Comparison of ENCODE assay signal across 1 cellular context in the genomic region with DNA sequence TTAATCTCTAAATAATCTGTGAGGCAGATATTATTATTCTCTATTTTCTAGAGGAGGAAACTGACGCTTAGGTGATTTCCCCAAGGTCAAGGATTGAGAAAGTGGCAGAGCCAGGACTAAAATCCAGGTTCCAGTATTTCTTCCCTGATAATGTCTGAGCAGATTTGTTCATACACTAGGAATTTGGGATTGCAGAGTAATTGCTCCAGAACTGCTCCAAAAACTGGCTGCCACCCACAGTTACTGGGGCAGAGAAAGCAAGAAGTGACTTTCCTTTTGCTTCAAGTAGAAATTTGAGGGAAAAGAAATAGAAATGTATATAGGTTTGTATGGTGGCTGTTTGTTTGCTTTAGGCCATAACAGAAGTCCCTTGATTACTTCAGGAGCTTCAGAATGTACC.
TF ChIP-seq lines count a peak whose summit lies in the region.

No MANE protein-coding gene starts in this region.

TF ChIP-seq in GM23338, 12 proteins besides CTCF, POLR2A, EP300 and RAD21 (continued from another document):
- TF ChIP-seq, protein P1, sequence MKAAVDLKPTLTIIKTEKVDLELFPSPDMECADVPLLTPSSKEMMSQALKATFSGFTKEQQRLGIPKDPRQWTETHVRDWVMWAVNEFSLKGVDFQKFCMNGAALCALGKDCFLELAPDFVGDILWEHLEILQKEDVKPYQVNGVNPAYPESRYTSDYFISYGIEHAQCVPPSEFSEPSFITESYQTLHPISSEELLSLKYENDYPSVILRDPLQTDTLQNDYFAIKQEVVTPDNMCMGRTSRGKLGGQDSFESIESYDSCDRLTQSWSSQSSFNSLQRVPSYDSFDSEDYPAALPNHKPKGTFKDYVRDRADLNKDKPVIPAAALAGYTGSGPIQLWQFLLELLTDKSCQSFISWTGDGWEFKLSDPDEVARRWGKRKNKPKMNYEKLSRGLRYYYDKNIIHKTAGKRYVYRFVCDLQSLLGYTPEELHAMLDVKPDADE (IDR thresholded peaks at IDR 0.05): no peak
- TF ChIP-seq ZNF114 (CRISPR knock-in tag; IDR thresholded peaks at IDR 0.05): no peak
- TF ChIP-seq EZH2phosphoT487 (IDR thresholded peaks at IDR 0.05; ENCODE audit: unreplicated experiment): no peak
- TF ChIP-seq ZNF331 (CRISPR knock-in tag; IDR thresholded peaks at IDR 0.05; ENCODE audit: low read depth): no peak
- TF ChIP-seq, protein P2, sequence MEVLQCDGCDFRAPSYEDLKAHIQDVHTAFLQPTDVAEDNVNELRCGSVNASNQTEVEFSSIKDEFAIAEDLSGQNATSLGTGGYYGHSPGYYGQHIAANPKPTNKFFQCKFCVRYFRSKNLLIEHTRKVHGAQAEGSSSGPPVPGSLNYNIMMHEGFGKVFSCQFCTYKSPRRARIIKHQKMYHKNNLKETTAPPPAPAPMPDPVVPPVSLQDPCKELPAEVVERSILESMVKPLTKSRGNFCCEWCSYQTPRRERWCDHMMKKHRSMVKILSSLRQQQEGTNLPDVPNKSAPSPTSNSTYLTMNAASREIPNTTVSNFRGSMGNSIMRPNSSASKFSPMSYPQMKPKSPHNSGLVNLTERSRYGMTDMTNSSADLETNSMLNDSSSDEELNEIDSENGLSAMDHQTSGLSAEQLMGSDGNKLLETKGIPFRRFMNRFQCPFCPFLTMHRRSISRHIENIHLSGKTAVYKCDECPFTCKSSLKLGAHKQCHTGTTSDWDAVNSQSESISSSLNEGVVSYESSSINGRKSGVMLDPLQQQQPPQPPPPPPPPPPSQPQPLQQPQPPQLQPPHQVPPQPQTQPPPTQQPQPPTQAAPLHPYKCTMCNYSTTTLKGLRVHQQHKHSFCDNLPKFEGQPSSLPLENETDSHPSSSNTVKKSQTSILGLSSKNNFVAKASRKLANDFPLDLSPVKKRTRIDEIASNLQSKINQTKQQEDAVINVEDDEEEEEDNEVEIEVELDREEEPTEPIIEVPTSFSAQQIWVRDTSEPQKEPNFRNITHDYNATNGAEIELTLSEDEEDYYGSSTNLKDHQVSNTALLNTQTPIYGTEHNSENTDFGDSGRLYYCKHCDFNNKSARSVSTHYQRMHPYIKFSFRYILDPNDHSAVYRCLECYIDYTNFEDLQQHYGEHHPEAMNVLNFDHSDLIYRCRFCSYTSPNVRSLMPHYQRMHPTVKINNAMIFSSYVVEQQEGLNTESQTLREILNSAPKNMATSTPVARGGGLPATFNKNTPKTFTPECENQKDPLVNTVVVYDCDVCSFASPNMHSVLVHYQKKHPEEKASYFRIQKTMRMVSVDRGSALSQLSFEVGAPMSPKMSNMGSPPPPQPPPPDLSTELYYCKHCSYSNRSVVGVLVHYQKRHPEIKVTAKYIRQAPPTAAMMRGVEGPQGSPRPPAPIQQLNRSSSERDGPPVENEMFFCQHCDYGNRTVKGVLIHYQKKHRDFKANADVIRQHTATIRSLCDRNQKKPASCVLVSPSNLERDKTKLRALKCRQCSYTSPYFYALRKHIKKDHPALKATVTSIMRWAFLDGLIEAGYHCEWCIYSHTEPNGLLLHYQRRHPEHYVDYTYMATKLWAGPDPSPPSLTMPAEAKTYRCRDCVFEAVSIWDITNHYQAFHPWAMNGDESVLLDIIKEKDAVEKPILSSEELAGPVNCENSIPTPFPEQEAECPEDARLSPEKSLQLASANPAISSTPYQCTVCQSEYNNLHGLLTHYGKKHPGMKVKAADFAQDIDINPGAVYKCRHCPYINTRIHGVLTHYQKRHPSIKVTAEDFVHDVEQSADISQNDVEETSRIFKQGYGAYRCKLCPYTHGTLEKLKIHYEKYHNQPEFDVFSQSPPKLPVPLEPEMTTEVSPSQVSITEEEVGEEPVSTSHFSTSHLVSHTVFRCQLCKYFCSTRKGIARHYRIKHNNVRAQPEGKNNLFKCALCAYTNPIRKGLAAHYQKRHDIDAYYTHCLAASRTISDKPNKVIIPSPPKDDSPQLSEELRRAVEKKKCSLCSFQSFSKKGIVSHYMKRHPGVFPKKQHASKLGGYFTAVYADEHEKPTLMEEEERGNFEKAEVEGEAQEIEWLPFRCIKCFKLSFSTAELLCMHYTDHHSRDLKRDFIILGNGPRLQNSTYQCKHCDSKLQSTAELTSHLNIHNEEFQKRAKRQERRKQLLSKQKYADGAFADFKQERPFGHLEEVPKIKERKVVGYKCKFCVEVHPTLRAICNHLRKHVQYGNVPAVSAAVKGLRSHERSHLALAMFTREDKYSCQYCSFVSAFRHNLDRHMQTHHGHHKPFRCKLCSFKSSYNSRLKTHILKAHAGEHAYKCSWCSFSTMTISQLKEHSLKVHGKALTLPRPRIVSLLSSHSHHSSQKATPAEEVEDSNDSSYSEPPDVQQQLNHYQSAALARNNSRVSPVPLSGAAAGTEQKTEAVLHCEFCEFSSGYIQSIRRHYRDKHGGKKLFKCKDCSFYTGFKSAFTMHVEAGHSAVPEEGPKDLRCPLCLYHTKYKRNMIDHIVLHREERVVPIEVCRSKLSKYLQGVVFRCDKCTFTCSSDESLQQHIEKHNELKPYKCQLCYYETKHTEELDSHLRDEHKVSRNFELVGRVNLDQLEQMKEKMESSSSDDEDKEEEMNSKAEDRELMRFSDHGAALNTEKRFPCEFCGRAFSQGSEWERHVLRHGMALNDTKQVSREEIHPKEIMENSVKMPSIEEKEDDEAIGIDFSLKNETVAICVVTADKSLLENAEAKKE (CRISPR knock-in tag; IDR thresholded peaks at IDR 0.05): no peak
- no peak for TF ChIP-seq EZH2 (IDR thresholded peaks at IDR 0.05; ENCODE audit: low read depth, unreplicated experiment)
- no peak for TF ChIP-seq NANOG (IDR thresholded peaks at IDR 0.05; ENCODE audit: borderline replicate concordance)
- no peak for TF ChIP-seq JUNB (IDR thresholded peaks at IDR 0.05; ENCODE audit: unreplicated experiment)
TF ChIP-seq in GM23338: peak in this region for 0.
